ENCODE assay signal across 10 cellular contexts in the genomic region with DNA sequence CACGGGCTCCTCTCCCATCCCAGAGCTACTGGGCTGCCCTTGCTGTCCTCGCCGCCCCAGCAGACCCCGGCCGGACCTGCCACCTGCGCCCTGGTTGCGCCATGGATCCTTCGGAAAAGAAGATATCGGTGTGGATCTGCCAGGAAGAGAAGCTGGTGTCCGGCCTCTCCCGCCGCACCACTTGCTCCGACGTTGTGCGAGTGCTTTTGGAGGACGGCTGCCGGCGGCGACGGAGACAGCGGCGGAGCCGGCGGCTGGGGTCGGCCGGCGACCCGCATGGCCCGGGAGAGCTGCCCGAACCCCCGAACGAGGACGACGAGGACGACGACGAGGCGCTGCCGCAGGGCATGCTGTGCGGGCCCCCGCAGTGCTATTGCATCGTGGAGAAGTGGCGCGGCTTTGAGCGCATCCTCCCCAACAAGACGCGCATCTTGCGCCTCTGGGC. TPM values are rescaled to one million over a fixed set of nuclear protein-coding genes. Genes with fewer than 3 reads are reported as not detected.
A peak's percentile ranks its signal among the peaks of the same experiment; 100 is the strongest.
DNase-seq lines count a peak whose midpoint lies in the region; ATAC-seq and TF ChIP-seq lines count a peak whose summit lies in the region.
"Had no signal": no experiment of that assay in that cellular context is flagged by ENCODE, and none has a peak within 500 bp of the region (broad histone marks: within the 10 kb centered on the region; RNA-seq: fewer than 3 reads in every experiment).

No MANE protein-coding gene starts in this region.

- POLR2A ChIA-PET in OCI-LY7 (lab: Charles Lee), result no interaction called here

- H3K9me3 ChIP-seq in testis (no peaks in the 10 kb centered on the region), OCI-LY7 (ENCODE audit: low read length) (no peaks in the 10 kb centered on the region)

- no peak for TF ChIP-seq CTCF in brain (conservative IDR thresholded peaks at IDR 0.05)
- TF ChIP-seq CTCF in lower leg skin (IDR thresholded peaks at IDR 0.05), result no peak
- TF ChIP-seq CTCF in testis (IDR thresholded peaks at IDR 0.05), result no peak
- no peak for TF ChIP-seq CTCF in OCI-LY7 (conservative IDR thresholded peaks at IDR 0.05; ENCODE audit: low read length)

- H3K36me3 Mint-ChIP-seq in brain, result no peaks in the 10 kb centered on the region
- H3K36me3 Mint-ChIP-seq: T-cell had no signal

- no peaks in the 10 kb centered on the region for H3K9me2 ChIP-seq in OCI-LY7 (ENCODE audit: insufficient read depth, low read length)

- BruUV-seq in OCI-LY7 (replicated peaks; lab: Mats Ljungman, UMichigan), result no TSS peak

- H3K4me2 ChIP-seq in OCI-LY7 (ENCODE audit: low read length), result no peak overlapping the region

- intact Hi-C loops in lower leg skin (cut with DNase I; ENCODE audit: low total_unique reads) (no loop called here), testis (cut with DNase I; ENCODE audit: low total_unique reads) (no loop called here), OCI-LY7 (cut with micrococcal nuclease; ENCODE audit: unreplicated experiment) (no loop called here)

- 0 to 2% methylated on average over 19 to 37 of the region's 48 CpGs for WGBS in lower leg skin, 2 donors
- 0 to 1% methylated on average over 1 to 39 of the region's 48 CpGs for WGBS in testis, 2 donors

- ATAC-seq in HG03378 (IDR thresholded peaks at IDR 0.05; ENCODE audit: unreplicated experiment), result no peak
- ATAC-seq: T-cell had no signal

- TF ChIP-seq POLR2A in lower leg skin (IDR thresholded peaks at IDR 0.05) (no peak), testis (IDR thresholded peaks at IDR 0.05) (no peak)

- H3K27me3 ChIP-seq in testis, result no peaks in the 10 kb centered on the region

- H3K4me3 ChIP-seq in lower leg skin (ENCODE audit: low read depth, poor library complexity, severe bottlenecking), result peak overlapping the region; percentile 15
- H3K4me3 ChIP-seq in testis, result peak overlapping the region; percentile 32 to 66
- no peak overlapping the region for H3K4me3 ChIP-seq in OCI-LY7 (ENCODE audit: low read depth, low read length, poor library complexity, severe bottlenecking)

- DNase-seq in NCI-H1105 treated with DMSO at 0.1 percent for 48 hours (lab: John Stamatoyannopoulos, UW) (peak; percentile 49), NCI-H1105 (lab: John Stamatoyannopoulos, UW) (no peak), lower leg skin (ENCODE audit: low spot score in 2 of 2) (peak in 1 of 2 donors; percentile 84), testis (no peak), pons (ENCODE audit: low spot score) (no peak), OCI-LY7 (ENCODE audit: low spot score) (no peak)
- DNase-seq: T-cell had no signal

- no peak overlapping the region for H3K27ac Mint-ChIP-seq in brain
- H3K27ac Mint-ChIP-seq: activated T-helper 1 cell treated with anti-CD3 and anti-CD28 coated beads, Interleukin-12 subunit alpha, Interleukin-12 subunit beta, Interleukin-2, Interleukin-4 antibody, amounts not matched to agents 30 ng/mL and 10 ng/mL and 1 ng/mL, durations not matched to agents 14 hours and 24 hours and 36 hours; T-cell had no signal

- H3K27ac ChIP-seq in testis, result no peak overlapping the region
- no peak overlapping the region for H3K27ac ChIP-seq in OCI-LY7 (ENCODE audit: low read depth, low read length, poor library complexity, severe bottlenecking)

- no peaks in the 10 kb centered on the region for H4K20me1 ChIP-seq in OCI-LY7 (ENCODE audit: insufficient read depth, low read length)

- CTCF ChIA-PET in OCI-LY7 (lab: Charles Lee; ENCODE audit: unreplicated experiment), result no interaction called here

- peaks cover 79% of the 10 kb centered on the region for H3K27me3 Mint-ChIP-seq in brain

- peaks cover 4 to 16% (median 8%) of the 10 kb centered on the region in 5 experiments for H3K9me3 Mint-ChIP-seq in brain
- H3K9me3 Mint-ChIP-seq: activated T-helper 1 cell treated with anti-CD3 and anti-CD28 coated beads, Interleukin-12 subunit alpha, Interleukin-12 subunit beta, Interleukin-2, Interleukin-4 antibody, amounts not matched to agents 30 ng/mL and 10 ng/mL and 1 ng/mL, durations not matched to agents 14 hours and 24 hours and 36 hours; T-cell had no signal

- no peak overlapping the region for H2AFZ ChIP-seq in OCI-LY7 (ENCODE audit: low read length)

- no peaks in the 10 kb centered on the region for H3K79me2 ChIP-seq in OCI-LY7 (ENCODE audit: insufficient read depth, low read depth, low read length)

- H3K4me3 Mint-ChIP-seq in brain, result peak overlapping the region; percentile 76 to 89 (median 85)
- H3K4me3 Mint-ChIP-seq: activated T-helper 1 cell treated with anti-CD3 and anti-CD28 coated beads, Interleukin-12 subunit alpha, Interleukin-12 subunit beta, Interleukin-2, Interleukin-4 antibody, amounts not matched to agents 30 ng/mL and 10 ng/mL and 1 ng/mL, durations not matched to agents 14 hours and 24 hours and 36 hours had no signal

- peaks cover 45% of the 10 kb centered on the region for H3K4me1 Mint-ChIP-seq in brain

- no peaks in the 10 kb centered on the region for H3K36me3 ChIP-seq in testis (ENCODE audit: low read depth, missing control alignments)
- H3K36me3 ChIP-seq in OCI-LY7 (ENCODE audit: insufficient read depth, low read length), result no peaks in the 10 kb centered on the region

- H3K4me1 ChIP-seq in testis (peaks cover 13% of the 10 kb centered on the region), OCI-LY7 (ENCODE audit: insufficient read depth, low read length, poor library complexity, severe bottlenecking) (no peaks in the 10 kb centered on the region)

RNA-seq across cellular contexts. Expression of a gene that starts 0.4 kb away (rescaled TPM):
- polyA plus RNA-seq in brain (ENCODE audit: insufficient read depth, low read depth, low replicate concordance) (1.7 TPM), testis (ENCODE audit: insufficient read depth, low read depth, low replicate concordance) (2.9 TPM)
- total RNA-seq in lower leg skin (10 to 100 TPM; 12.1 to 29.9 (median 20.3) TPM), testis (1 to 10 TPM; 3.0 to 6.3 TPM), OCI-LY7 (2022) (not detected in 2 replicates)
- total RNA-seq in OCI-LY7 (2014; rRNA removed; shearing (Covaris generic)), result not detected in 2 replicates
- total RNA-seq: activated T-helper 1 cell treated with anti-CD3 and anti-CD28 coated beads, Interleukin-12 subunit alpha, Interleukin-12 subunit beta, Interleukin-2, Interleukin-4 antibody, amounts not matched to agents 30 ng/mL and 10 ng/mL and 1 ng/mL, durations not matched to agents 14 hours and 24 hours and 36 hours; T-cell had no signal
